26 cellular contexts compared by ENCODE assay signal in genomic region chr15:68655686-68656437, GRCh38.
DNase-seq lines count a peak whose midpoint lies in the region; ATAC-seq, FAIRE-seq and TF ChIP-seq lines count a peak whose summit lies in the region.
"Had no signal": no experiment of that assay in that cellular context is flagged by ENCODE, and none has a peak within 500 bp of the region (broad histone marks: within the 10 kb centered on the region; RNA-seq: fewer than 3 reads in every experiment).

No MANE protein-coding gene starts in this region.

- DNase-seq in NCI-H1105 treated with DMSO at 0.1 percent for 48 hours (lab: John Stamatoyannopoulos, UW) (peak; percentile 25), NCI-H1105 (lab: John Stamatoyannopoulos, UW) (no peak), IMR-90 (no peak), dorsolateral prefrontal cortex (peak in 6 of 10 donors; percentile 4 to 41 (median 24)), sciatic nerve (ENCODE audit: low spot score) (peak; percentile 28), NCI-H524 treated with DMSO at 0.1 percent for 48 hours (lab: John Stamatoyannopoulos, UW) (no peak), GM19239 (ENCODE audit: insufficient read length, low spot score) (no peak)
- DNase-seq: activated CD4-positive, alpha-beta T cell treated with anti-CD3 and anti-CD28 coated beads for 36 hours; activated CD8-positive, alpha-beta memory T cell treated with anti-CD3 and anti-CD28 coated beads for 24 hours; activated naive CD4-positive, alpha-beta T cell treated with Interleukin-2 at 50 U/mL for 16 hours; activated T-cell treated with anti-CD3 and anti-CD28 coated beads, Interleukin-2, amount 50 U/mL, for 4 hours; adrenal gland; CD8-positive, alpha-beta T cell; cortex of kidney; DMS53; Kasumi-1; lower lobe of right lung; MV-4-11; NCI-H2029 treated with DMSO at 0.1 percent for 48 hours; SJCRH30; transverse colon had no signal

- no peaks in the 10 kb centered on the region; the same call in 1 of the 2 replicates for H3K36me3 ChIP-seq in IMR-90 (ENCODE audit: control insufficient read depth, insufficient read depth, low read length)
- H3K36me3 ChIP-seq: adrenal gland, gastroesophageal sphincter, lower lobe of right lung, right lobe of liver, SJCRH30, transverse colon had no signal

- H4K5ac ChIP-seq in IMR-90 (ENCODE audit: low read depth, low read length): no peak overlapping the region

- no peak overlapping the region for H3K4ac ChIP-seq in IMR-90 (ENCODE audit: low read depth, low read length)

- H3K79me1 ChIP-seq in IMR-90 (ENCODE audit: low read depth in 1 of 2, low read length in 2 of 2): no peaks in the 10 kb centered on the region

- H3K27ac ChIP-seq in IMR-90 (ENCODE audit: insufficient read depth, low read length) (no peak overlapping the region), dorsolateral prefrontal cortex (peak overlapping the region in 57 of 59 donors; percentile 8 to 98 (median 92))
- H3K27ac ChIP-seq: adrenal gland, lower lobe of right lung, right lobe of liver, SJCRH30, transverse colon had no signal

- H3K27me3 ChIP-seq in IMR-90 (ENCODE audit: control insufficient read depth, insufficient read depth, low read length) (no peaks in the 10 kb centered on the region), dorsolateral prefrontal cortex (no peaks in the 10 kb centered on the region)
- H3K27me3 ChIP-seq: adrenal gland, right lobe of liver, SJCRH30, transverse colon had no signal

- TF ChIP-seq CTCF in IMR-90 (conservative IDR thresholded peaks at IDR 0.05; ENCODE audit: low read depth, low read length) (no peak), dorsolateral prefrontal cortex (IDR thresholded peaks at IDR 0.05 in 54 of 56, conservative IDR thresholded peaks at IDR 0.05 in 2 of 56; ENCODE audit: low read depth in 1 of 56, partially characterized antibody in 56 of 56) (no peak)

- no peak overlapping the region for H3K4me2 ChIP-seq in IMR-90 (ENCODE audit: low read depth, low read length)
- H3K4me2 ChIP-seq: GM23338 had no signal

- H3K9me1 ChIP-seq in IMR-90 (ENCODE audit: insufficient read depth, low read length): peaks cover 8% of the 10 kb centered on the region; the same call in 1 of the 2 replicates

- H2AFZ ChIP-seq in IMR-90 (replicated peaks; ENCODE audit: low read length, poor library complexity): no peak overlapping the region
- H2AFZ ChIP-seq: GM23338 had no signal

- dilution Hi-C loops in IMR-90 (cut with HindIII; ENCODE audit: low sequenced_read_pairs, unreplicated experiment): no loop called here

- H3K9me3 ChIP-seq in IMR-90 (ENCODE audit: control insufficient read depth, insufficient read depth, low read length): no peaks in the 10 kb centered on the region
- H3K9me3 ChIP-seq: adrenal gland, gastroesophageal sphincter, lower lobe of right lung, right lobe of liver, SJCRH30, transverse colon had no signal

- H2BK15ac ChIP-seq in IMR-90 (ENCODE audit: low read depth, low read length): no peak overlapping the region

- CTCF ChIA-PET in IMR-90 (lab: Yijun Ruan, JAX): no interaction called here

- no peak overlapping the region for H4K8ac ChIP-seq in IMR-90 (ENCODE audit: low read depth in 2 of 2, low read length in 2 of 2)

- H4K20me1 ChIP-seq in IMR-90 (ENCODE audit: insufficient read depth, low read length): no peaks in the 10 kb centered on the region; the same call in 1 of the 2 replicates

- no peak overlapping the region for H2BK20ac ChIP-seq in IMR-90 (ENCODE audit: low read depth, low read length)

- no peak overlapping the region for H3K14ac ChIP-seq in IMR-90 (replicated peaks; ENCODE audit: low read depth, low read length)

- H2BK5ac ChIP-seq in IMR-90 (ENCODE audit: low read depth, low read length, poor library complexity, severe bottlenecking): no peak overlapping the region

- no peak overlapping the region for H3K23ac ChIP-seq in IMR-90 (ENCODE audit: low read depth, low read length)

- 100% methylated on average over 1 of the region's 8 CpGs; no CpG with 5 or more reads in 1 of the 2 experiments for WGBS in IMR-90 (ENCODE audit: extremely low coverage in 2 of 2, insufficient read length in 1 of 2), 2 experiments

- H3K56ac ChIP-seq in IMR-90 (ENCODE audit: extremely low read depth, insufficient read depth, low read length): no peak overlapping the region

- no peak for TF ChIP-seq POLR2A in IMR-90 (IDR thresholded peaks at IDR 0.05; ENCODE audit: low read depth, low read length)

- H3K4me3 ChIP-seq in IMR-90 (ENCODE audit: insufficient read depth, low read depth, low read length) (no peak overlapping the region), dorsolateral prefrontal cortex (no peak overlapping the region)
- H3K4me3 ChIP-seq: adrenal gland, gastroesophageal sphincter, GM23338, lower lobe of right lung, right lobe of liver, SJCRH30, transverse colon had no signal

- H2AK5ac ChIP-seq in IMR-90 (ENCODE audit: low read depth, low read length): no peak overlapping the region

- no peak for TF ChIP-seq RAD21 in IMR-90 (IDR thresholded peaks at IDR 0.05; ENCODE audit: low read length)

- no TSS peak for BruUV-seq in IMR-90 (replicated peaks; lab: Mats Ljungman, UMichigan)

- peaks cover 2% of the 10 kb centered on the region; the same call in 1 of the 2 replicates for H3K4me1 ChIP-seq in IMR-90 (ENCODE audit: control insufficient read depth, insufficient read depth, low read length)
- H3K4me1 ChIP-seq: adrenal gland, lower lobe of right lung, right lobe of liver, transverse colon had no signal

- H4K91ac ChIP-seq in IMR-90 (ENCODE audit: insufficient read depth, low read depth, low read length): no peak overlapping the region

- no peak overlapping the region for H2BK120ac ChIP-seq in IMR-90 (ENCODE audit: low read depth, low read length)

- POLR2A ChIA-PET in IMR-90 (lab: Charles Lee; ENCODE audit: unreplicated experiment): no interaction called here

- no peak overlapping the region for H3K9ac ChIP-seq in IMR-90 (ENCODE audit: low read depth, low read length)

- in situ Hi-C loops in IMR-90 (cut with MboI; ENCODE audit: low sequenced_read_pairs): no loop called here

- H3K18ac ChIP-seq in IMR-90 (ENCODE audit: low read depth, low read length): no peak overlapping the region

- no peak for ATAC-seq in IMR-90 (ENCODE audit: low read depth)
- ATAC-seq in sciatic nerve: no peak
- no peak for ATAC-seq in HG03280 (IDR thresholded peaks at IDR 0.05; ENCODE audit: unreplicated experiment)
- ATAC-seq: activated CD4-positive, alpha-beta T cell treated with anti-CD3 and anti-CD28 coated beads for 36 hours; activated T-cell treated with anti-CD3 and anti-CD28 coated beads, Interleukin-2, amount 50 U/mL, for 4 hours; CD8-positive, alpha-beta T cell; gastroesophageal sphincter; GM23338; lower lobe of right lung; right lobe of liver had no signal

- no peak for FAIRE-seq in GM19239 (lab: Jason Lieb, UNC)
- FAIRE-seq: GM18507 had no signal

- H2AK9ac ChIP-seq in IMR-90 (replicated peaks; ENCODE audit: low read depth, low read length, poor library complexity): peak overlapping the region; percentile 74

- intact Hi-C loops in IMR-90 (cut with micrococcal nuclease) (no loop called here), dorsolateral prefrontal cortex (cut with DNase I) (loop anchor here in 1 of 2 donors (5.0 kb wide), 1 partner anchor 99 kb away; no protein-coding TSS in a partner anchor), sciatic nerve (cut with DNase I) (no loop called here)

TF ChIP-seq in IMR-90, 13 proteins besides CTCF, POLR2A, EP300 and RAD21:
- TF ChIP-seq MXI1 (IDR thresholded peaks at IDR 0.05; ENCODE audit: borderline replicate concordance, low read depth, low read length): no peak
- no peak for TF ChIP-seq MAFK (IDR thresholded peaks at IDR 0.05; ENCODE audit: low read depth, low read length)
- TF ChIP-seq BHLHE40 (IDR thresholded peaks at IDR 0.05; ENCODE audit: low read depth, low read length): no peak
- TF ChIP-seq MAZ (IDR thresholded peaks at IDR 0.05; ENCODE audit: borderline replicate concordance, low read depth, low read length): no peak
- no peak for TF ChIP-seq CEBPB (IDR thresholded peaks at IDR 0.05; ENCODE audit: low read depth, low read length)
- TF ChIP-seq SMC3 (IDR thresholded peaks at IDR 0.05; ENCODE audit: low read depth, low read length): no peak
- no peak for TF ChIP-seq FOS (IDR thresholded peaks at IDR 0.05; ENCODE audit: low read depth, low read length)
- TF ChIP-seq NFE2L2 (IDR thresholded peaks at IDR 0.05; ENCODE audit: low read depth, low read length): no peak
- no peak for TF ChIP-seq CHD1 (IDR thresholded peaks at IDR 0.05; ENCODE audit: low read depth, low read length)

Comparison
In these comparisons a context has a peak if more than half of its experiments do, and no peak if none do; other contexts are left out.
1. DNase-seq: peak in NCI-H1105 treated with DMSO at 0.1 percent for 48 hours (single experiment), dorsolateral prefrontal cortex (6 of 10) and sciatic nerve (single experiment); none in NCI-H1105 (single experiment), IMR-90 (single experiment), NCI-H524 treated with DMSO at 0.1 percent for 48 hours (single experiment) and GM19239 (single experiment).